In the genomic region with DNA sequence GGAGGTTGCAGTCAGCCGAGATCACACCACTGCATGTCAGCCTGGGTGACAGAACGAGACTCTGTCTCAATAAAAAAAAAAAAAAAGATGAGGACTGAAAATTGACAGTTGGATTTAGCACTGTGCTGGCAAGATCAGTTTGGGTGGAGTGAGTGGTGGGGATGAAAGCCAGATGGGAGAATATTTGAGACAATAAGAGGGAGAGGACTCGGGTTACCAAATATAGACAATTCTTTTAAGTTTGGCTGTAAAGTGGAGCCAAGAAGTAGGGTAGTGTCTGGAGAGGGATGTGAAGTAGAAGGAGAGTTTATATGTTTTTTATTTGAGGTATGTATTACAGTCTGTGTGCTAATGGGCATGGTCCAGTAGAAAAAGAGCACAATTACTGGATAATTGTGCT, we compare ENCODE assay signal across 15 cellular contexts.
"Had no signal": no experiment of that assay in that cellular context is flagged by ENCODE, and none has a peak within 500 bp of the region (broad histone marks: within the 10 kb centered on the region; RNA-seq: fewer than 3 reads in every experiment).

No MANE protein-coding gene starts in this region.

- H3K27ac Mint-ChIP-seq: activated CD8-positive, alpha-beta T cell treated with anti-CD3 and anti-CD28 coated beads, Interleukin-2, amount 10 ng/mL, durations not matched to agents 7 days and 5 days; activated naive CD4-positive, alpha-beta T cell treated with anti-CD3 and anti-CD28 coated beads for 36 hours; activated T-helper 1 cell treated with anti-CD3 and anti-CD28 coated beads, Interleukin-12 subunit alpha, Interleukin-12 subunit beta, Interleukin-2, Interleukin-4 antibody, amounts not matched to agents 30 ng/mL and 10 ng/mL and 1 ng/mL, durations not matched to agents 14 hours and 24 hours and 36 hours; nephron had no signal

- H3K4me3 ChIP-seq: thyroid gland, uterus had no signal

- H3K36me3 ChIP-seq: thyroid gland, uterus had no signal

- H3K27ac ChIP-seq: thyroid gland, uterus had no signal

- H3K4me3 Mint-ChIP-seq: activated CD8-positive, alpha-beta T cell treated with anti-CD3 and anti-CD28 coated beads, Interleukin-2, amount 10 ng/mL, durations not matched to agents 7 days and 5 days; activated naive CD4-positive, alpha-beta T cell treated with anti-CD3 and anti-CD28 coated beads for 36 hours; activated T-helper 1 cell treated with anti-CD3 and anti-CD28 coated beads, Interleukin-12 subunit alpha, Interleukin-12 subunit beta, Interleukin-2, Interleukin-4 antibody, amounts not matched to agents 30 ng/mL and 10 ng/mL and 1 ng/mL, durations not matched to agents 14 hours and 24 hours and 36 hours; nephron; stimulated activated naive B cell treated with anti-CD40 and anti-IgM and Interleukin-4, amounts not matched to agents 10 μg/mL and 1 μg/mL and 100 μg/mL, for 72 hours had no signal

- DNase-seq: activated CD4-positive, alpha-beta T cell treated with anti-CD3 and anti-CD28 coated beads for 48 hours; activated CD8-positive, alpha-beta memory T cell treated with anti-CD3 and anti-CD28 coated beads, Interleukin-2, amount 50 U/mL, for 48 hours; activated CD8-positive, alpha-beta T cell treated with anti-CD3 and anti-CD28 coated beads, Interleukin-2, amount 10 ng/mL, durations not matched to agents 7 days and 5 days; activated naive CD4-positive, alpha-beta T cell treated with anti-CD3 and anti-CD28 coated beads for 36 hours; erythroblast; glutamatergic neuron; left ventricle myocardium superior; nucleus accumbens; stimulated activated CD4-positive, alpha-beta T cell treated with anti-CD3 and anti-CD28 coated beads, Interleukin-2, amount 100 ng/mL, for 48 hours; stimulated activated naive B cell treated with anti-CD40 and anti-IgM and Interleukin-4, amounts not matched to agents 10 μg/mL and 1 μg/mL and 100 μg/mL, for 72 hours; T-helper 2 cell; thyroid gland; uterus had no signal

- H3K27me3 Mint-ChIP-seq: stimulated activated naive B cell treated with anti-CD40 and anti-IgM and Interleukin-4, amounts not matched to agents 10 μg/mL and 1 μg/mL and 100 μg/mL, for 72 hours had no signal

- H3K9me3 ChIP-seq: thyroid gland, uterus had no signal

- H3K27me3 ChIP-seq: thyroid gland, uterus had no signal

- H3K9me3 Mint-ChIP-seq: activated naive CD4-positive, alpha-beta T cell treated with anti-CD3 and anti-CD28 coated beads for 36 hours; activated T-helper 1 cell treated with anti-CD3 and anti-CD28 coated beads, Interleukin-12 subunit alpha, Interleukin-12 subunit beta, Interleukin-2, Interleukin-4 antibody, amounts not matched to agents 30 ng/mL and 10 ng/mL and 1 ng/mL, durations not matched to agents 14 hours and 24 hours and 36 hours; nephron; stimulated activated naive B cell treated with anti-CD40 and anti-IgM and Interleukin-4, amounts not matched to agents 10 μg/mL and 1 μg/mL and 100 μg/mL, for 72 hours had no signal

- ATAC-seq: activated CD8-positive, alpha-beta T cell treated with anti-CD3 and anti-CD28 coated beads, Interleukin-2, amount 10 ng/mL, durations not matched to agents 7 days and 5 days; left ventricle myocardium superior; stimulated activated naive B cell treated with anti-CD40 and anti-IgM and Interleukin-4, amounts not matched to agents 10 μg/mL and 1 μg/mL and 100 μg/mL, for 72 hours had no signal
